Comparison of ENCODE assay signal across 15 cellular contexts in the genomic region with DNA sequence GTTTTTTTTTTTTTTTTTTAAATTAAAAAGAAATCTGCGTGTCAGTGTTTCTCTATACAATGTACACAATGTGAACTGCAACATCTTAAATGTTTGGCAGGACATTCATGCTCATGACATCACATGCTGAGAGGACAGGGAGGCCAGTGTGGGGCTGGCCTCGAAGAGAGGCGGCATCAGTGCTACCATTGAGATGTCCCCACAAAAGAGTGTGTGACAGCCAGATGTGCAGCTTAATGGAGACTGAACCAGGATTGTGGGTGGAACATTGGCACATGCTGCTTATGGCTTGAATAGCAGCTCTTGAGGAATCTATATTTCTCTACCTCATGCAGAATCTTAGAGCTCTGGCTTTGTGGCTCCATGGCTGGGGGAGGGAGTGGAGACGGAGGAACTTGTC. TPM values are rescaled to one million over a fixed set of nuclear protein-coding genes. Genes with fewer than 3 reads are reported as not detected.
A peak's percentile ranks its signal among the peaks of the same experiment; 100 is the strongest.
DNase-seq lines count a peak whose midpoint lies in the region; ATAC-seq and TF ChIP-seq lines count a peak whose summit lies in the region.
"Had no signal": no experiment of that assay in that cellular context is flagged by ENCODE, and none has a peak within 500 bp of the region (broad histone marks: within the 10 kb centered on the region; RNA-seq: fewer than 3 reads in every experiment).

No MANE protein-coding gene starts in this region.

- H3K36me3 Mint-ChIP-seq in osteocyte (ENCODE audit: unreplicated experiment) = peaks cover 4% of the 10 kb centered on the region

- no peaks in the 10 kb centered on the region for H3K27me3 Mint-ChIP-seq in osteocyte (ENCODE audit: unreplicated experiment)

- no peak for ATAC-seq in HG02885 (IDR thresholded peaks at IDR 0.05; ENCODE audit: poor library complexity, unreplicated experiment)
- ATAC-seq in HG03108 (IDR thresholded peaks at IDR 0.05; ENCODE audit: unreplicated experiment) = no peak
- ATAC-seq: GM23338 had no signal

- TF ChIP-seq CTCF in osteocyte (IDR thresholded peaks at IDR 0.05) = no peak

- DNase-seq in anterior cingulate cortex (lab: John Stamatoyannopoulos, UW) (peak in 50 of 58 donors; percentile 17 to 92 (median 64)), globus pallidus (ENCODE audit: low spot score) (peak; percentile 96), middle frontal gyrus (ENCODE audit: extremely low spot score, low spot score) (peak; percentile 72), superior temporal gyrus (ENCODE audit: extremely low spot score) (peak; percentile 96), osteocyte (ENCODE audit: extremely low spot score, unreplicated experiment) (no peak)
- DNase-seq: AML-193; Calu3; CD4-positive, alpha-beta T cell; DMS79; NCI-H1092; NCI-H345 had no signal

- no peaks in the 10 kb centered on the region for H3K9me3 Mint-ChIP-seq in osteocyte (ENCODE audit: unreplicated experiment)
- H3K9me3 Mint-ChIP-seq: CD4-positive, alpha-beta T cell; GM23338 had no signal

- no peak overlapping the region for H3K4me3 Mint-ChIP-seq in osteocyte (ENCODE audit: unreplicated experiment)
- H3K4me3 Mint-ChIP-seq: CD4-positive, alpha-beta T cell; GM23338 had no signal

- no peak overlapping the region for H3K27ac Mint-ChIP-seq in osteocyte (ENCODE audit: unreplicated experiment)
- H3K27ac Mint-ChIP-seq: CD4-positive, alpha-beta T cell; GM23338 had no signal

- no peaks in the 10 kb centered on the region for H3K4me1 Mint-ChIP-seq in osteocyte (ENCODE audit: unreplicated experiment)

RNA-seq across cellular contexts. Expression of a gene that starts 18.5 kb away (rescaled TPM):
- 10.8 and 13.8 TPM in 2 replicates for total RNA-seq in osteocyte
- total RNA-seq: CD4-positive, alpha-beta T cell; MCF 10A had no signal
